8 cellular contexts compared by ENCODE assay signal in genomic region chr3:149936812-149937230, GRCh38. TPM values are rescaled to one million over a fixed set of nuclear protein-coding genes. Genes with fewer than 3 reads are reported as not detected.
DNase-seq lines count a peak whose midpoint lies in the region; ATAC-seq, FAIRE-seq and TF ChIP-seq lines count a peak whose summit lies in the region.

No MANE protein-coding gene starts in this region.

- no peak overlapping the region for H2BK12ac ChIP-seq in H1 (ENCODE audit: low read depth, low read length)

- no peak overlapping the region for H3K27ac ChIP-seq in H1 (ENCODE audit: low read depth, low read length)
- no peak overlapping the region for H3K27ac ChIP-seq in upper lobe of left lung

- CTCF ChIA-PET in activated CD4-positive, alpha-beta T cell treated with anti-CD3 and anti-CD28 coated beads for 36 hours (lab: Charles Lee), result interaction anchor here (0.5 to 3.2 kb wide), 15 partner anchors 9 to 681 kb away, joined by 3 to 9 read pairs (median 3); no protein-coding TSS in a partner anchor
- CTCF ChIA-PET in H1 (lab: Charles Lee; ENCODE audit: partially characterized antibody), result interaction anchor here (0.6 to 4.2 kb wide), 46 partner anchors 8 to 608 kb away, joined by 3 to 52 read pairs (median 4); no protein-coding TSS in a partner anchor

- no peak overlapping the region for H3K9ac ChIP-seq in H1 (replicated peaks in 1 of 4; ENCODE audit: extremely low read depth in 1 of 4, low read depth in 3 of 4, low read length in 3 of 4)

- TF ChIP-seq RAD21 in H1 (IDR thresholded peaks at IDR 0.05 in 1 of 2, conservative IDR thresholded peaks at IDR 0.05 in 1 of 2; ENCODE audit: low read depth in 2 of 2, low read length in 2 of 2), result peak; percentile 98

- H3K27me3 ChIP-seq in H1 (replicated peaks in 1 of 4; ENCODE audit: control insufficient read depth in 3 of 4, extremely low read depth in 1 of 4, insufficient read depth in 3 of 4, low read length in 3 of 4) (no peaks in the 10 kb centered on the region), upper lobe of left lung (no peaks in the 10 kb centered on the region)

- intact Hi-C loops in activated CD4-positive, alpha-beta T cell treated with anti-CD3 and anti-CD28 coated beads for 36 hours (cut with DNase I, micrococcal nuclease), result loop anchor here (1.0 to 2.0 kb wide), 3 partner anchors 34 to 284 kb away; partner anchors contain the start of gene PFN2 (in 1 of the 2)

- no peak for TF ChIP-seq EP300 in H1 (IDR thresholded peaks at IDR 0.05; ENCODE audit: borderline replicate concordance in 1 of 2, low read depth in 2 of 2, low read length in 2 of 2)
- TF ChIP-seq EP300 in upper lobe of left lung (IDR thresholded peaks at IDR 0.05), result no peak

- H3K4ac ChIP-seq in H1 (replicated peaks; ENCODE audit: insufficient read length, low read depth, low read length), result no peak overlapping the region

- DNase-seq in NCI-H1417 (lab: John Stamatoyannopoulos, UW), result peak; percentile 26 to 59 (median 39)
- no peak for DNase-seq in NCI-H1417 treated with DMSO at 0.1 percent for 48 hours (lab: John Stamatoyannopoulos, UW)
- DNase-seq in NCI-H2196 (lab: John Stamatoyannopoulos, UW; ENCODE audit: unreplicated experiment), result peak; percentile 40
- peak; percentile 59 for DNase-seq in activated CD4-positive, alpha-beta T cell treated with anti-CD3 and anti-CD28 coated beads for 36 hours
- peak; percentile 50 to 63 for DNase-seq in H1 (ENCODE audit: low read depth in 1 of 2, low spot score in 2 of 2)
- DNase-seq in myocyte (ENCODE audit: low read depth), result peak; percentile 63
- peak in 1 of 2 donors; percentile 28 for DNase-seq in upper lobe of left lung

- H3K4me3 Mint-ChIP-seq in activated CD4-positive, alpha-beta T cell treated with anti-CD3 and anti-CD28 coated beads for 36 hours, result no peak overlapping the region

- H3K27me3 Mint-ChIP-seq in activated CD4-positive, alpha-beta T cell treated with anti-CD3 and anti-CD28 coated beads for 36 hours, result no peaks in the 10 kb centered on the region

- no peak overlapping the region for H2AK5ac ChIP-seq in H1 (ENCODE audit: low read depth, low read length)

- H2BK15ac ChIP-seq in H1 (ENCODE audit: low read length), result no peak overlapping the region

- H3K79me1 ChIP-seq in H1 (ENCODE audit: low read depth, low read length), result no peaks in the 10 kb centered on the region; the same call in 1 of the 2 replicates

- H3K36me3 ChIP-seq in H1 (ENCODE audit: control insufficient read depth in 2 of 4, insufficient read depth in 4 of 4, low read length in 3 of 4) (peaks cover 0 to 13% (median 2%) of the 10 kb centered on the region in 4 experiments; a peak in 3 of 8 replicates), upper lobe of left lung (no peaks in the 10 kb centered on the region)

- no peak overlapping the region for H2BK5ac ChIP-seq in H1 (ENCODE audit: low read depth, low read length)

- no peak overlapping the region for H4K5ac ChIP-seq in H1 (ENCODE audit: insufficient read length, low read depth, low read length)

- H2BK120ac ChIP-seq in H1 (replicated peaks; ENCODE audit: low read depth, low read length), result no peak overlapping the region

- H3K4me3 ChIP-seq in H1 (ENCODE audit: extremely low read depth in 1 of 4, insufficient read depth in 2 of 4, low read depth in 3 of 4, low read length in 4 of 4), result no peak overlapping the region
- no peak overlapping the region for H3K4me3 ChIP-seq in upper lobe of left lung

- no peak overlapping the region for H3K23ac ChIP-seq in H1 (ENCODE audit: insufficient read length)

- H2AFZ ChIP-seq in H1 (ENCODE audit: low read length), result no peak overlapping the region

- no peak overlapping the region for H3K4me2 ChIP-seq in H1 (ENCODE audit: insufficient read depth in 1 of 2, low read depth in 2 of 2, low read length in 2 of 2)

- peaks cover 5% of the 10 kb centered on the region for H3K9me3 Mint-ChIP-seq in activated CD4-positive, alpha-beta T cell treated with anti-CD3 and anti-CD28 coated beads for 36 hours (ENCODE audit: low read depth)

- H3K56ac ChIP-seq in H1 (replicated peaks; ENCODE audit: insufficient read length, low read depth, low read length), result no peak overlapping the region

- TF ChIP-seq POLR2A in H1 (IDR thresholded peaks at IDR 0.05; ENCODE audit: control extremely low read depth in 1 of 2, low read depth in 2 of 2, low read length in 2 of 2) (no peak), upper lobe of left lung (IDR thresholded peaks at IDR 0.05) (no peak)

- H3K14ac ChIP-seq in H1 (ENCODE audit: insufficient read length), result no peak overlapping the region

- H3K4me1 ChIP-seq in H1 (replicated peaks in 1 of 4; ENCODE audit: control insufficient read depth in 3 of 4, insufficient read depth in 4 of 4, low read length in 3 of 4), result no peaks in the 10 kb centered on the region
- H3K4me1 ChIP-seq in upper lobe of left lung, result peaks cover 5 to 13% (median 10%) of the 10 kb centered on the region in 4 donors

- 45% methylated on average over 7 of the region's 7 CpGs; no CpG with 5 or more reads in 1 of the 2 experiments for WGBS in H1 (ENCODE audit: extremely low coverage in 1 of 2, insufficient coverage in 1 of 2, insufficient read length in 1 of 2, insufficient replicate concordance in 2 of 2, low coverage in 1 of 2, low lambda C conversion rate in 2 of 2, missing lambda C conversion rate in 1 of 2), 2 experiments
- WGBS in upper lobe of left lung, 2 donors, result 44 to 52% methylated on average over 7 of the region's 7 CpGs

- FAIRE-seq in H1 (lab: Jason Lieb, UNC), result peak; percentile 94

- no peak overlapping the region for H4K8ac ChIP-seq in H1 (ENCODE audit: extremely low read depth, insufficient read depth, low read length)

- H3K27ac Mint-ChIP-seq in activated CD4-positive, alpha-beta T cell treated with anti-CD3 and anti-CD28 coated beads for 36 hours, result no peak overlapping the region

- POLR2A ChIA-PET in activated CD4-positive, alpha-beta T cell treated with anti-CD3 and anti-CD28 coated beads for 36 hours (lab: Charles Lee), result no interaction called here
- POLR2A ChIA-PET in H1 (lab: Charles Lee; ENCODE audit: partially characterized antibody), result interaction anchor here (1.0 to 2.0 kb wide), 4 partner anchors 19 to 283 kb away, joined by 3 to 10 read pairs (median 4); partner anchors contain the start of gene PFN2

- H3K36me3 Mint-ChIP-seq in activated CD4-positive, alpha-beta T cell treated with anti-CD3 and anti-CD28 coated beads for 36 hours (ENCODE audit: low read depth), result peaks cover 27% of the 10 kb centered on the region

- peak; percentile 64 for ATAC-seq in HG02642 (IDR thresholded peaks at IDR 0.05; ENCODE audit: poor library complexity, unreplicated experiment)
- ATAC-seq in activated CD4-positive, alpha-beta T cell treated with anti-CD3 and anti-CD28 coated beads for 36 hours, result peak; percentile 55
- ATAC-seq in upper lobe of left lung (ENCODE audit: low FRiP score in 2 of 2), result peak in 1 of 2 donors; percentile 78

- no peaks in the 10 kb centered on the region for H4K20me1 ChIP-seq in H1 (replicated peaks in 1 of 2; ENCODE audit: control insufficient read depth in 1 of 2, insufficient read depth in 2 of 2, low read length in 2 of 2)

- no peak overlapping the region; the same call in 1 of the 2 replicates for H2BK20ac ChIP-seq in H1 (ENCODE audit: low read length)

- no peak overlapping the region for H4K91ac ChIP-seq in H1 (replicated peaks; ENCODE audit: insufficient read length, low read length)

- no peak overlapping the region for H3K18ac ChIP-seq in H1 (ENCODE audit: extremely low read depth, low read length)

- H3K23me2 ChIP-seq in H1 (ENCODE audit: low read depth, low read length), result no peaks in the 10 kb centered on the region

- H3K9me3 ChIP-seq in H1 (ENCODE audit: insufficient read depth in 2 of 2, low read depth in 1 of 2, low read length in 1 of 2), result peaks cover 8 to 11% of the 10 kb centered on the region in 2 experiments; a peak in 3 of 4 replicates
- no peaks in the 10 kb centered on the region for H3K9me3 ChIP-seq in upper lobe of left lung

- TF ChIP-seq CTCF in H1 (IDR thresholded peaks at IDR 0.05; ENCODE audit: control extremely low read depth in 1 of 3, insufficient read depth in 1 of 3, low read depth in 1 of 3, low read length in 3 of 3), result peak; percentile 45 to 86 (median 83)
- peak; percentile 44 to 64 (median 56) for TF ChIP-seq CTCF in upper lobe of left lung (IDR thresholded peaks at IDR 0.05)

- H3K4me1 Mint-ChIP-seq in activated CD4-positive, alpha-beta T cell treated with anti-CD3 and anti-CD28 coated beads for 36 hours, result peaks cover 18% of the 10 kb centered on the region

- no peaks in the 10 kb centered on the region for H3K79me2 ChIP-seq in H1 (ENCODE audit: control insufficient read depth in 1 of 2, insufficient read depth in 2 of 2, low read length in 2 of 2)

TF ChIP-seq in H1, 55 proteins besides CTCF, POLR2A, EP300 and RAD21 (continues in another document):
- TF ChIP-seq KDM1A (IDR thresholded peaks at IDR 0.05; ENCODE audit: borderline replicate concordance, low read length) (peak; percentile 98), JUND (IDR thresholded peaks at IDR 0.05; ENCODE audit: low read length) (0 out of 2 replicates have a peak, but pooled peaks have one; percentile 11), TAF7 (optimal IDR thresholded peaks at IDR 0.05; ENCODE audit: borderline replicate concordance, low read depth, low read length) (no peak), HDAC2 (IDR thresholded peaks at IDR 0.05; ENCODE audit: borderline replicate concordance in 1 of 2, low read depth in 2 of 2, low read length in 2 of 2) (peak in 1 of 2 experiments; percentile 82; a peak in 2 of 4 replicates), CHD2 (IDR thresholded peaks at IDR 0.05; ENCODE audit: low read length) (0 out of 2 replicates have a peak, but pooled peaks have one; percentile 11), TEAD4 (IDR thresholded peaks at IDR 0.05; ENCODE audit: low read depth, low read length) (peak; percentile 95), CBX8 (IDR thresholded peaks at IDR 0.05; ENCODE audit: borderline replicate concordance, low read depth, low read length) (no peak)

RNA-seq across cellular contexts. Expression of gene PFN2, which starts 33.9 kb away (rescaled TPM):
- 1 to 10 TPM; 3.6 to 4.3 TPM for total RNA-seq in activated CD4-positive, alpha-beta T cell treated with anti-CD3 and anti-CD28 coated beads for 36 hours
- 175 and 178 TPM in 2 replicates for total RNA-seq in H1 (2021; fragmentation: NEBNext Ultra II Directional; extraction: Animal tissue kit (Norgen Biotek cat#: 25700))
- polyA plus RNA-seq in H1 (2011; rRNA removed), result 165 and 311 TPM in 2 replicates
- polyA plus RNA-seq in H1 (2011; cell fraction: cytosol; rRNA removed), result 241 TPM
- 72.0 TPM for polyA plus RNA-seq in H1 (2011; cell fraction: nucleus; rRNA removed)
- 121 to 190 TPM (median 156 TPM) in 4 replicates for polyA plus RNA-seq in H1 (2012, experiment 1 of 2)
- polyA plus RNA-seq in H1 (2012, experiment 2 of 2), result 77.8 TPM
- 93.5 TPM for polyA plus RNA-seq in H1 (2013, experiment 1 of 2)
- polyA plus RNA-seq in H1 (2013, experiment 2 of 2), result 87.9 TPM
- polyA minus RNA-seq in H1 (2011; rRNA and poly(A)+ RNA removed), result 152 and 194 TPM in 2 replicates
- 100 TPM for polyA minus RNA-seq in H1 (2011; cell fraction: cytosol; rRNA and poly(A)+ RNA removed)
- polyA minus RNA-seq in H1 (2011; cell fraction: nucleus; rRNA and poly(A)+ RNA removed), result 223 TPM
- total RNA-seq in myocyte (260 and 354 TPM in 2 replicates), upper lobe of left lung (10 to 100 TPM in 4 of 6 donors, 1 to 10 TPM in 2; 6.3 to 38.5 (median 16.8) TPM)
- 262 TPM for polyA plus RNA-seq in myocyte (2012)
